In genomic region chr7:155303039-155303593, GRCh38 we compare ENCODE assay signal across 1 cellular context.
TF ChIP-seq lines count a peak whose summit lies in the region.

No MANE protein-coding gene starts in this region.

TF ChIP-seq in K562, 482 proteins besides CTCF, POLR2A, EP300 and RAD21 (continued from another document):
- TF ChIP-seq POLR2AphosphoS2 (IDR thresholded peaks at IDR 0.05; ENCODE audit: low read length) (peak; percentile 47; the same call in 1 of the 2 replicates), ZNF707 (CRISPR knock-in tag; conservative IDR thresholded peaks at IDR 0.05) (no peak), FOXK1 (CRISPR knock-in tag; IDR thresholded peaks at IDR 0.05; ENCODE audit: borderline replicate concordance) (no peak), ZNF263 (CRISPR knock-in tag; IDR thresholded peaks at IDR 0.05; ENCODE audit: borderline replicate concordance) (no peak)
